8 cellular contexts compared by ENCODE assay signal in the genomic region with DNA sequence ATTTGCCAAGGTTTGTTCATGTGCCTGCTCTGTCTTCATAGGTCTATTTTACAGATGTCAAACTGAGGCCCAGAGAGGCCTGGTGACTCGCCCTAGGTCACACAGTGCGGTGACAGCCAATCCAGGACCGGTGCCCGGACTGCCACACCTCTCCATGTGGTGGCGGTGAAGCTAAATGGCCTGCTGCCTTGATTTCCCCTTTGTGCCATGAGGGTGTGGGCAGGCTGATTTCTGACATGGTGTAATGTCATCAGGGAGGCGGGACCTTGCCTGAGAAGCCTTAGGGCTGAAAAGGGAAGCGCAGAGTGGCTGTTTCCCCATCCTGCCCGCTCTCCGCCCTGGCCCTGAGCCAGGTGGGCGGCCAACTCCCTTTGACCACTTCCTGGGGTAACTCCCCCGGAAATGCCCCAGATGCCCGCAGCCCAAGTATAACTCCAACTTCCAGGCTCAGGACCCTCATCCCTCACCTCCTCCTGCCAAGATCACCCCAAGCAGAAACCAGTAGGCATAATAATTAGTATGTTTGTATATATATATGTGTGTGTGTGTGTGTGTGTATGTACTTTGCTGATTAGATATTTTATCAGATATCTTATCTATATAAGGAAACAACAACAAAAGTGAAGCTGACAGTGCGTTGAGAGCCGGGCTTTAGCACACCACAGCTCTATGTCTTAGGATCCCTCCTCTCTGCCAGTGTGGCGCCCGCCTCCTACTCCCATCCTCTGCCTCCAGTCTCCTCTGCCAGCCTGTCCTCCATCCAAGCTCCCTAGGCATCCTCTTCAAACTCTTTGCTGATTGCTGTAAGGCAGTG.
DNase-seq lines count a peak whose midpoint lies in the region; ATAC-seq and TF ChIP-seq lines count a peak whose summit lies in the region.

No MANE protein-coding gene starts in this region.

- no peaks in the 10 kb centered on the region for H3K36me3 ChIP-seq in breast epithelium

- peak overlapping the region; percentile 75 for H3K4me3 Mint-ChIP-seq in T-helper 1 cell treated with Interleukin-12 subunit alpha and Interleukin-12 subunit beta and Interleukin-4 antibody, amounts not matched to agents 30 μg/mL and 1 μg/mL, for 36 hours
- H3K4me3 Mint-ChIP-seq in effector memory CD8-positive, alpha-beta T cell, result peak overlapping the region; percentile 81 to 85

- H3K27ac ChIP-seq in breast epithelium, result peak overlapping the region in 1 of 2 donors; percentile 38

- no peaks in the 10 kb centered on the region for H3K27me3 Mint-ChIP-seq in T-helper 1 cell treated with Interleukin-12 subunit alpha and Interleukin-12 subunit beta and Interleukin-4 antibody, amounts not matched to agents 30 μg/mL and 1 μg/mL, for 36 hours (ENCODE audit: low read depth)
- H3K27me3 Mint-ChIP-seq in effector memory CD8-positive, alpha-beta T cell, result no peaks in the 10 kb centered on the region

- H3K9me3 ChIP-seq in breast epithelium, result no peaks in the 10 kb centered on the region

- ATAC-seq in GM21786 (IDR thresholded peaks at IDR 0.05; ENCODE audit: unreplicated experiment), result peak; percentile 16
- peak; percentile 39 for ATAC-seq in effector memory CD8-positive, alpha-beta T cell (replicated peaks)

- no peak for TF ChIP-seq POLR2A in breast epithelium (IDR thresholded peaks at IDR 0.05)

- peaks cover 63% of the 10 kb centered on the region for H3K4me1 Mint-ChIP-seq in T-helper 1 cell treated with Interleukin-12 subunit alpha and Interleukin-12 subunit beta and Interleukin-4 antibody, amounts not matched to agents 30 μg/mL and 1 μg/mL, for 36 hours (ENCODE audit: low read depth)
- H3K4me1 Mint-ChIP-seq in effector memory CD8-positive, alpha-beta T cell (ENCODE audit: low read depth in 2 of 2), result peaks cover 85 to 88% of the 10 kb centered on the region in 2 donors

- H3K4me1 ChIP-seq in breast epithelium, result no peaks in the 10 kb centered on the region

- DNase-seq in C1 segment of cervical spinal cord (lab: John Stamatoyannopoulos, UW), result peak in 8 of 14 donors; percentile 13 to 53 (median 26)
- peak; percentile 65 to 72 (median 67) for DNase-seq in effector memory CD8-positive, alpha-beta T cell
- DNase-seq in stimulated activated CD4-positive, alpha-beta T cell treated with anti-CD3 and anti-CD28 coated beads, Interleukin-4, amount 100 ng/mL, for 4 hours, result peak; percentile 31 to 41
- no peak for DNase-seq in mesenteric fat pad (ENCODE audit: low spot score)
- DNase-seq in superior temporal gyrus (ENCODE audit: extremely low spot score), result no peak
- DNase-seq in breast epithelium (ENCODE audit: low spot score in 2 of 2), result no peak

- H3K4me3 ChIP-seq in breast epithelium, result no peak overlapping the region

- H3K36me3 Mint-ChIP-seq in T-helper 1 cell treated with Interleukin-12 subunit alpha and Interleukin-12 subunit beta and Interleukin-4 antibody, amounts not matched to agents 30 μg/mL and 1 μg/mL, for 36 hours (ENCODE audit: low read depth), result peaks cover 26% of the 10 kb centered on the region
- H3K36me3 Mint-ChIP-seq in effector memory CD8-positive, alpha-beta T cell (ENCODE audit: insufficient read depth), result peaks cover 47% of the 10 kb centered on the region

- intact Hi-C loops in breast epithelium (cut with DNase I; ENCODE audit: low total_unique reads), result no loop called here

- H3K27ac Mint-ChIP-seq in T-helper 1 cell treated with Interleukin-12 subunit alpha and Interleukin-12 subunit beta and Interleukin-4 antibody, amounts not matched to agents 30 μg/mL and 1 μg/mL, for 36 hours, result peak overlapping the region; percentile 100
- H3K27ac Mint-ChIP-seq in effector memory CD8-positive, alpha-beta T cell, result peak overlapping the region; percentile 93 to 96

- TF ChIP-seq CTCF in breast epithelium (IDR thresholded peaks at IDR 0.05), result no peak

- no peaks in the 10 kb centered on the region for H3K9me3 Mint-ChIP-seq in T-helper 1 cell treated with Interleukin-12 subunit alpha and Interleukin-12 subunit beta and Interleukin-4 antibody, amounts not matched to agents 30 μg/mL and 1 μg/mL, for 36 hours
- H3K9me3 Mint-ChIP-seq in effector memory CD8-positive, alpha-beta T cell, result no peaks in the 10 kb centered on the region

- H3K27me3 ChIP-seq in breast epithelium, result no peaks in the 10 kb centered on the region

Comparison
In these comparisons a context has a peak if more than half of its experiments do, and no peak if none do; other contexts are left out.
1. DNase-seq: peak in C1 segment of cervical spinal cord (8 of 14), effector memory CD8-positive, alpha-beta T cell (3 of 3) and stimulated activated CD4-positive, alpha-beta T cell treated with anti-CD3 and anti-CD28 coated beads, Interleukin-4, amount 100 ng/mL, for 4 hours (2 of 2); none in mesenteric fat pad (single experiment), superior temporal gyrus (single experiment) and breast epithelium (0 of 2).